1 cellular context compared by ENCODE assay signal in the genomic region with DNA sequence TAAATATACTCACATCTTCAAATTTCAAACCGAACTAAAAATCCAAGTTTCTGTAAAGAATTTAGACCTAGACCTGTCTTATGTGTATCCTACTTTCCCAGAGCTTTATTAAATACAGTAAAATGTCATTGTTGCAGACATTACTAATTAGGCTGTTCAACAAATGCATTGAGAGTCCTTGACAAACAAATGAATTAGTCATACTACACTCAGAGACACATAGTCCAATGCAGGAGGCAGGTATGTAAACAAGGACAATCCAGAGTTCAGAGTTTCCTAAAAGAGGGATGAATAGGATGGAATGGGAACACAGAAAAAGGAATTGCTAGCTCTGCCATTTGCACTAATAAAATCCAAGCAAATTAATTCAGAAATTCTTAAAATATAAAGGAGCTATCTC.
TF ChIP-seq lines count a peak whose summit lies in the region.

No MANE protein-coding gene starts in this region.

TF ChIP-seq in K562, 482 proteins besides CTCF, POLR2A, EP300 and RAD21 (continued from another document):
- TF ChIP-seq RFX1 (IDR thresholded peaks at IDR 0.05) (no peak), MNT (conservative IDR thresholded peaks at IDR 0.05) (no peak), FOXA1 (IDR thresholded peaks at IDR 0.05; ENCODE audit: borderline replicate concordance) (peak; percentile 25; the same call in 1 of the 2 replicates), GATAD2A (IDR thresholded peaks at IDR 0.05) (no peak), CHCHD3 (CRISPR knock-in tag; IDR thresholded peaks at IDR 0.05) (no peak), IRF2 (CRISPR knock-in tag; IDR thresholded peaks at IDR 0.05) (no peak), HDGF (IDR thresholded peaks at IDR 0.05) (no peak), ILF3 (IDR thresholded peaks at IDR 0.05; ENCODE audit: borderline replicate concordance) (no peak), FOXA3 (CRISPR knock-in tag; conservative IDR thresholded peaks at IDR 0.05 in 1 of 2, IDR thresholded peaks at IDR 0.05 in 1 of 2) (peak in 1 of 2 experiments; percentile 65; a peak in 2 of 4 replicates), ZNF77 (CRISPR knock-in tag; IDR thresholded peaks at IDR 0.05) (no peak), ZSCAN29 (IDR thresholded peaks at IDR 0.05) (no peak)
- TF ChIP-seq, protein P1, sequence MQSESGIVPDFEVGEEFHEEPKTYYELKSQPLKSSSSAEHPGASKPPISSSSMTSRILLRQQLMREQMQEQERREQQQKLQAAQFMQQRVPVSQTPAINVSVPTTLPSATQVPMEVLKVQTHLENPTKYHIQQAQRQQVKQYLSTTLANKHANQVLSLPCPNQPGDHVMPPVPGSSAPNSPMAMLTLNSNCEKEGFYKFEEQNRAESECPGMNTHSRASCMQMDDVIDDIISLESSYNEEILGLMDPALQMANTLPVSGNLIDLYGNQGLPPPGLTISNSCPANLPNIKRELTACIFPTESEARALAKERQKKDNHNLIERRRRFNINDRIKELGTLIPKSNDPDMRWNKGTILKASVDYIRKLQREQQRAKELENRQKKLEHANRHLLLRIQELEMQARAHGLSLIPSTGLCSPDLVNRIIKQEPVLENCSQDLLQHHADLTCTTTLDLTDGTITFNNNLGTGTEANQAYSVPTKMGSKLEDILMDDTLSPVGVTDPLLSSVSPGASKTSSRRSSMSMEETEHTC (IDR thresholded peaks at IDR 0.05), result no peak
- TF ChIP-seq, protein P2, sequence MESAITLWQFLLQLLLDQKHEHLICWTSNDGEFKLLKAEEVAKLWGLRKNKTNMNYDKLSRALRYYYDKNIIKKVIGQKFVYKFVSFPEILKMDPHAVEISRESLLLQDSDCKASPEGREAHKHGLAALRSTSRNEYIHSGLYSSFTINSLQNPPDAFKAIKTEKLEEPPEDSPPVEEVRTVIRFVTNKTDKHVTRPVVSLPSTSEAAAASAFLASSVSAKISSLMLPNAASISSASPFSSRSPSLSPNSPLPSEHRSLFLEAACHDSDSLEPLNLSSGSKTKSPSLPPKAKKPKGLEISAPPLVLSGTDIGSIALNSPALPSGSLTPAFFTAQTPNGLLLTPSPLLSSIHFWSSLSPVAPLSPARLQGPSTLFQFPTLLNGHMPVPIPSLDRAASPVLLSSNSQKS (CRISPR knock-in tag; IDR thresholded peaks at IDR 0.05), result no peak
